11 cellular contexts compared by ENCODE assay signal in the genomic region with DNA sequence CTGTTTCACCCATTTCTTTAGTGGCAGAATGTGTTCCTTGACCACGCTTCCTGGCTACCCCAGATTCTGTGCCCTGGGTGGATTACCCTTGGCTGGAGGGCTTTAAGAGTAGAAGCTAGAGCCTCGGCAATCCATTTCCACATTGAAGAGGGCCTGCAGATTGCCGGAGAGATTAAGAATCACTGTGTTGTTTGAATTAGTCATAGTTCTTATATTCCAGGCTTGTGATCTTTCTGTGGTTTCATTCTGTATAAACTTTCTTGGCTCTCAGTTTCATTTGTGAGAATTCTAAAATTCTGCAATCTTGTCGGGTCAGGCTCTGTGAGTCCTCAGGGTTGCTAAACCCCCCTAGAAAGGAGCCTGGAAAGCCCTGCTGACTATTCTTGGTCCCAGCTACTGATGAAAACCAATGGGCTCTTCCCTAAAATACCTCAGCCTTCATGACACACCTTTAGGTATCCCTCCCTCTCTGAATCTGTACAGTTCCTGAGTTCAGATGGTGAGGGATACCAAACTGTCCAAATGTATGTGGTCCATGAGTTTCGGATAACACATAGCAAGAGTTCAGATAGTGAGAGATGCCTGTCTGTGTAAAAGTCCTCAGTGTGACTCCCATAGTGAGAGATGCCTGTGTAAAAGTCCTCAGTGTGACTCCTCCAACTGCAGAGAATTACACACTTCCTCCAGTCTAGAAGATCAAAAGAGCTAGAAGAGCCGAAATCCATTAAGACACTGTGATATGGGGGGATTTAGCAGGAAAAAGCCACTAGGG. TPM values are rescaled to one million over a fixed set of nuclear protein-coding genes. Genes with fewer than 3 reads are reported as not detected.
DNase-seq lines count a peak whose midpoint lies in the region; ATAC-seq, FAIRE-seq and TF ChIP-seq lines count a peak whose summit lies in the region.
"Had no signal": no experiment of that assay in that cellular context is flagged by ENCODE, and none has a peak within 500 bp of the region (broad histone marks: within the 10 kb centered on the region; RNA-seq: fewer than 3 reads in every experiment).

No MANE protein-coding gene starts in this region.

- no peaks in the 10 kb centered on the region for H3K9me3 ChIP-seq in CD4-positive, alpha-beta T cell (ENCODE audit: control insufficient read depth, low read length)
- H3K9me3 ChIP-seq in K562 (replicated peaks; ENCODE audit: control insufficient read depth, insufficient read depth, low read depth, low read length) (no peaks in the 10 kb centered on the region), heart right ventricle (no peaks in the 10 kb centered on the region)

- no peak for ATAC-seq in CD4-positive, alpha-beta T cell (ENCODE audit: poor library complexity)
- ATAC-seq in K562, result no peak
- no peak for ATAC-seq in natural killer cell treated with Interleukin-12 subunit alpha and Interleukin-12 subunit beta and Interleukin-15 and Interleukin-18, amount 100 ng/mL, for 72 hours
- ATAC-seq in heart right ventricle, result no peak
- ATAC-seq in GM18520 (IDR thresholded peaks at IDR 0.05; ENCODE audit: unreplicated experiment), result no peak

- CTCF ChIA-PET in CD4-positive, alpha-beta T cell (lab: Charles Lee), result interaction anchor here (0.6 kb wide), 2 partner anchors 100 to 198 kb away, joined by 3 read pairs; no protein-coding TSS in a partner anchor
- CTCF ChIA-PET in K562 (lab: Yijun Ruan, JAX; ENCODE audit: low intra/inter-chr PET ratio), result no interaction called here

- no peak for TF ChIP-seq EP300 in K562 (IDR thresholded peaks at IDR 0.05; ENCODE audit: low read length)

- TF ChIP-seq CTCF in CD4-positive, alpha-beta T cell (IDR thresholded peaks at IDR 0.05), result no peak
- TF ChIP-seq CTCF in K562 (IDR thresholded peaks at IDR 0.05 in 2 of 3, conservative IDR thresholded peaks at IDR 0.05 in 1 of 3; ENCODE audit: insufficient read depth in 2 of 3, low read depth in 1 of 3, low read length in 3 of 3), result no peak
- TF ChIP-seq CTCF in heart right ventricle (IDR thresholded peaks at IDR 0.05), result no peak

- DNase-seq in CD4-positive, alpha-beta T cell, result no peak
- DNase-seq in LHCN-M2 (ENCODE audit: low read depth) (peak; percentile 77), K562 (ENCODE audit: extremely low read depth in 1 of 4, low spot score in 3 of 4) (no peak), GDM1 (lab: John Stamatoyannopoulos, UW) (no peak), putamen (ENCODE audit: low spot score) (no peak), heart right ventricle (no peak)
- no peak for DNase-seq in natural killer cell treated with Interleukin-12 subunit alpha and Interleukin-12 subunit beta and Interleukin-15 and Interleukin-18, amount 100 ng/mL, for 72 hours (ENCODE audit: low spot score)
- DNase-seq: activated effector memory CD4-positive, alpha-beta T cell treated with anti-CD3 and anti-CD28 coated beads, Interleukin-2, amount 50 U/mL, for 16 hours; NCI-H187; SHP77 had no signal

- peak overlapping the region; percentile 95 for H3K27ac Mint-ChIP-seq in CD4-positive, alpha-beta T cell
- H3K27ac Mint-ChIP-seq in natural killer cell treated with Interleukin-12 subunit alpha and Interleukin-12 subunit beta and Interleukin-15 and Interleukin-18, amount 100 ng/mL, for 72 hours, result peak overlapping the region; percentile 76 to 83

- peaks cover 64% of the 10 kb centered on the region for H3K4me1 Mint-ChIP-seq in CD4-positive, alpha-beta T cell (ENCODE audit: low read depth)
- H3K4me1 Mint-ChIP-seq in natural killer cell treated with Interleukin-12 subunit alpha and Interleukin-12 subunit beta and Interleukin-15 and Interleukin-18, amount 100 ng/mL, for 72 hours (ENCODE audit: low read depth in 2 of 2), result peaks cover 47 to 50% of the 10 kb centered on the region in 2 donors

- H3K4me2 ChIP-seq in K562 (ENCODE audit: insufficient read depth, low read length), result no peak overlapping the region

- TF ChIP-seq POLR2A in K562 (conservative IDR thresholded peaks at IDR 0.05), result no peak

- TF ChIP-seq RAD21 in K562 (CRISPR knock-in tag; conservative IDR thresholded peaks at IDR 0.05 in 1 of 2, IDR thresholded peaks at IDR 0.05 in 1 of 2), result no peak

- no peak overlapping the region for H3K9ac ChIP-seq in K562 (ENCODE audit: insufficient read depth in 1 of 2, low read depth in 2 of 2, low read length in 2 of 2)

- H3K4me3 Mint-ChIP-seq in CD4-positive, alpha-beta T cell, result peak overlapping the region; percentile 36
- peak overlapping the region; percentile 39 for H3K4me3 Mint-ChIP-seq in natural killer cell treated with Interleukin-12 subunit alpha and Interleukin-12 subunit beta and Interleukin-15 and Interleukin-18, amount 100 ng/mL, for 72 hours

- no peaks in the 10 kb centered on the region for H3K27me3 ChIP-seq in CD4-positive, alpha-beta T cell (ENCODE audit: control insufficient read depth, insufficient read depth, low read length)
- H3K27me3 ChIP-seq in K562 (ENCODE audit: control insufficient read depth in 2 of 2, insufficient read depth in 2 of 2, low read length in 2 of 2) (no peaks in the 10 kb centered on the region), heart right ventricle (no peaks in the 10 kb centered on the region)

- intact Hi-C loops in CD4-positive, alpha-beta T cell (cut with DNase I, micrococcal nuclease), result loop anchor here (5.0 to 10.0 kb wide), 4 partner anchors 42 to 295 kb away; a partner anchor contains a TSS
- intact Hi-C loops in K562 (cut with micrococcal nuclease) (no loop called here), heart right ventricle (cut with DNase I) (loop anchor here in 6 of 10 donors (5.0 to 10.0 kb wide), 6 partner anchors 55 to 107 kb away; a partner anchor contains a TSS)

- peaks cover 66% of the 10 kb centered on the region for H3K36me3 Mint-ChIP-seq in CD4-positive, alpha-beta T cell (ENCODE audit: low read depth)
- peaks cover 25% of the 10 kb centered on the region for H3K36me3 Mint-ChIP-seq in natural killer cell treated with Interleukin-12 subunit alpha and Interleukin-12 subunit beta and Interleukin-15 and Interleukin-18, amount 100 ng/mL, for 72 hours

- no peaks in the 10 kb centered on the region for H3K9me3 Mint-ChIP-seq in CD4-positive, alpha-beta T cell
- no peaks in the 10 kb centered on the region for H3K9me3 Mint-ChIP-seq in natural killer cell treated with Interleukin-12 subunit alpha and Interleukin-12 subunit beta and Interleukin-15 and Interleukin-18, amount 100 ng/mL, for 72 hours

- no peak for FAIRE-seq in K562 (lab: Jason Lieb, UNC)

- H3K4me3 ChIP-seq in K562, result no peak overlapping the region
- no peak overlapping the region for H3K4me3 ChIP-seq in heart right ventricle

- peaks cover 4 to 6% of the 10 kb centered on the region in 2 experiments; a peak in 3 of 5 replicates for H3K4me1 ChIP-seq in K562 (replicated peaks in 1 of 2; ENCODE audit: control insufficient read depth in 2 of 2, insufficient read depth in 2 of 2, low read length in 2 of 2)
- H3K4me1 ChIP-seq in heart right ventricle, result peaks cover 0 to 45% (median 8%) of the 10 kb centered on the region in 9 donors

- POLR2A ChIA-PET in CD4-positive, alpha-beta T cell (lab: Charles Lee), result interaction anchor here (0.6 kb wide), 1 partner anchor 16 kb away, joined by 3 read pairs; no protein-coding TSS in a partner anchor
- POLR2A ChIA-PET in K562 (lab: Yijun Ruan, JAX), result no interaction called here

- in situ Hi-C loops in K562 (cut with MboI), result no loop called here

- no peak overlapping the region for H2AFZ ChIP-seq in K562 (ENCODE audit: low read depth, low read length)

- H3K79me2 ChIP-seq in K562 (ENCODE audit: control insufficient read depth, insufficient read depth, low read length), result no peaks in the 10 kb centered on the region

- BruUV-seq in K562 (replicated peaks; lab: Mats Ljungman, UMichigan), result no TSS peak

- H3K9me1 ChIP-seq in K562 (ENCODE audit: control insufficient read depth, insufficient read depth, low read length), result no peaks in the 10 kb centered on the region

- H3K27ac ChIP-seq in CD4-positive, alpha-beta T cell (ENCODE audit: low read depth, low read length), result no peak overlapping the region
- H3K27ac ChIP-seq in K562 (ENCODE audit: extremely low read depth, low read depth, low read length), result no peak overlapping the region
- H3K27ac ChIP-seq in heart right ventricle, result peak overlapping the region in 2 of 10 donors; percentile 8 to 38

- no peaks in the 10 kb centered on the region for H4K20me1 ChIP-seq in K562 (replicated peaks; ENCODE audit: control insufficient read depth, insufficient read depth, low read length)

- H3K27me3 Mint-ChIP-seq in CD4-positive, alpha-beta T cell, result no peaks in the 10 kb centered on the region
- no peaks in the 10 kb centered on the region for H3K27me3 Mint-ChIP-seq in natural killer cell treated with Interleukin-12 subunit alpha and Interleukin-12 subunit beta and Interleukin-15 and Interleukin-18, amount 100 ng/mL, for 72 hours

- WGBS in K562 (ENCODE audit: insufficient coverage, low coverage, missing lambda C conversion rate), result 36% methylated on average over 5 of the region's 6 CpGs
- WGBS in heart right ventricle, 2 donors, result 73 to 87% methylated on average over 6 of the region's 6 CpGs

- no peaks in the 10 kb centered on the region for H3K36me3 ChIP-seq in K562 (ENCODE audit: control insufficient read depth, insufficient read depth, low read length)
- peaks cover 0 to 40% (median 0%) of the 10 kb centered on the region in 9 donors for H3K36me3 ChIP-seq in heart right ventricle

RNA-seq across cellular contexts. Expression of a gene that starts 4.3 kb away (rescaled TPM):
- total RNA-seq in CD4-positive, alpha-beta T cell, result 100 to 1,000 TPM; 105 TPM
- total RNA-seq in LHCN-M2 (2014; rRNA removed) (16.4 and 18.3 TPM in 2 replicates), K562 (2014; rRNA removed) (4.0 and 4.3 TPM in 2 replicates), K562 (2014; rRNA removed; fragmentation: Illumina TruSeq; extraction: Trizol) (5.3 and 6.3 TPM in 2 replicates), K562 (2015; rRNA removed; fragmentation: Illumina TruSeq; extraction: Trizol) (5.5 and 5.9 TPM in 2 replicates), K562 (2021) (6.0 and 7.3 TPM in 2 replicates), heart right ventricle (10 to 100 TPM; 16.6 to 43.4 (median 19.6) TPM)
- 21.2 TPM for polyA plus RNA-seq in LHCN-M2 (2012)
- total RNA-seq in K562 (2011; cell fraction: chromatin; rRNA removed; ENCODE audit: low replicate concordance), result 5.7 and 12.3 TPM in 2 replicates
- 1.5 and 5.9 TPM in 2 replicates for total RNA-seq in K562 (2011; cell fraction: nucleolus; rRNA removed)
- 9.9 and 10.7 TPM in 2 replicates for total RNA-seq in K562 (2011; cell fraction: nucleoplasm; rRNA removed)
- polyA plus RNA-seq in K562 (2011; rRNA removed) (4.1 and 4.8 TPM in 2 replicates), K562 (2014; fragmentation: Illumina TruSeq; extraction: Trizol) (6.5 and 7.0 TPM in 2 replicates), K562 (2014; fragmentation: Nextera tagmentation; extraction: Ambion mirVana) (1 to 10 TPM; 1.9 to 2.2 TPM), K562 (2014; rRNA removed) (3.7 and 7.0 TPM in 2 replicates), heart right ventricle (10 to 100 TPM; 22.4 to 61.2 TPM)
- 1.7 and 2.3 TPM in 2 replicates for polyA plus RNA-seq in K562 (2011; cell fraction: cytosol; rRNA removed)
- polyA plus RNA-seq in K562 (2011; cell fraction: nucleus; rRNA removed), result 6.7 and 7.3 TPM in 2 replicates
- polyA plus RNA-seq in K562 (2012), result 4.9 and 11.1 TPM in 2 replicates
- polyA minus RNA-seq in K562 (2011; rRNA and poly(A)+ RNA removed), result 1.7 and 4.1 TPM in 2 replicates
- not detected in 2 replicates for polyA minus RNA-seq in K562 (2011; cell fraction: cytosol; rRNA and poly(A)+ RNA removed)
- 2.8 and 4.3 TPM in 2 replicates for polyA minus RNA-seq in K562 (2011; cell fraction: nucleus; rRNA and poly(A)+ RNA removed)
- total RNA-seq in natural killer cell treated with Interleukin-12 subunit alpha and Interleukin-12 subunit beta and Interleukin-15 and Interleukin-18, amount 100 ng/mL, for 72 hours, result 10 to 100 TPM; 58.2 to 78.2 TPM

RNA-seq across cellular contexts. Expression of a gene that starts 56.0 kb away (rescaled TPM):
- total RNA-seq in CD4-positive, alpha-beta T cell, result 10 to 100 TPM; 10.8 to 11.5 TPM
- total RNA-seq in LHCN-M2 (2014; rRNA removed) (5.9 and 6.2 TPM in 2 replicates), K562 (2014; rRNA removed) (4.0 TPM in 2 replicates), K562 (2014; rRNA removed; fragmentation: Illumina TruSeq; extraction: Trizol) (8.9 and 9.3 TPM in 2 replicates), K562 (2015; rRNA removed; fragmentation: Illumina TruSeq; extraction: Trizol) (7.5 and 8.6 TPM in 2 replicates), K562 (2021) (6.1 and 6.8 TPM in 2 replicates), heart right ventricle (10 to 100 TPM; 11.4 to 18.2 (median 13.8) TPM)
- 1.3 TPM for polyA plus RNA-seq in LHCN-M2 (2012)
- total RNA-seq in K562 (2011; cell fraction: chromatin; rRNA removed; ENCODE audit: low replicate concordance), result 5.7 and 18.5 TPM in 2 replicates
- total RNA-seq in K562 (2011; cell fraction: nucleolus; rRNA removed), result 5.1 and 7.0 TPM in 2 replicates
- total RNA-seq in K562 (2011; cell fraction: nucleoplasm; rRNA removed), result 7.9 and 14.0 TPM in 2 replicates
- polyA plus RNA-seq in K562 (2011; rRNA removed) (6.7 and 9.0 TPM in 2 replicates), K562 (2014; fragmentation: Illumina TruSeq; extraction: Trizol) (6.6 and 8.0 TPM in 2 replicates), K562 (2014; fragmentation: Nextera tagmentation; extraction: Ambion mirVana) (1 to 10 TPM; 1.0 to 1.6 TPM), K562 (2014; rRNA removed) (5.1 and 5.5 TPM in 2 replicates), heart right ventricle (1 to 10 TPM; 3.8 to 4.9 TPM)
- polyA plus RNA-seq in K562 (2011; cell fraction: cytosol; rRNA removed), result 1.2 and 2.5 TPM in 2 replicates
- polyA plus RNA-seq in K562 (2011; cell fraction: nucleus; rRNA removed), result 5.6 and 6.1 TPM in 2 replicates
- polyA plus RNA-seq in K562 (2012), result 4.8 and 4.9 TPM in 2 replicates
- 8.8 and 10.6 TPM in 2 replicates for polyA minus RNA-seq in K562 (2011; rRNA and poly(A)+ RNA removed)
- polyA minus RNA-seq in K562 (2011; cell fraction: cytosol; rRNA and poly(A)+ RNA removed), result 2.8 and 3.5 TPM in 2 replicates
- 6.3 and 10.1 TPM in 2 replicates for polyA minus RNA-seq in K562 (2011; cell fraction: nucleus; rRNA and poly(A)+ RNA removed)
- total RNA-seq in natural killer cell treated with Interleukin-12 subunit alpha and Interleukin-12 subunit beta and Interleukin-15 and Interleukin-18, amount 100 ng/mL, for 72 hours, result 10 to 100 TPM in 1 of 2 donors, 1 to 10 TPM in 1; 9.8 to 14.0 TPM

RNA-seq across cellular contexts. Expression of a gene that starts 56.2 kb away (rescaled TPM):
- 1 to 10 TPM; 1.9 to 2.5 TPM for total RNA-seq in CD4-positive, alpha-beta T cell
- total RNA-seq in LHCN-M2 (2014; rRNA removed) (8.2 and 8.4 TPM in 2 replicates), K562 (2014; rRNA removed) (1.1 and 1.3 TPM in 2 replicates), K562 (2014; rRNA removed; fragmentation: Illumina TruSeq; extraction: Trizol) (2.5 and 2.6 TPM in 2 replicates), K562 (2015; rRNA removed; fragmentation: Illumina TruSeq; extraction: Trizol) (2.6 and 2.8 TPM in 2 replicates), K562 (2021) (1.4 and 1.5 TPM in 2 replicates), heart right ventricle (10 to 100 TPM; 13.8 to 33.2 (median 17.9) TPM)
- polyA plus RNA-seq in LHCN-M2 (2012), result 3.9 TPM
- 1.2 and 3.4 TPM in 2 replicates for total RNA-seq in K562 (2011; cell fraction: chromatin; rRNA removed; ENCODE audit: low replicate concordance)
- total RNA-seq in K562 (2011; cell fraction: nucleolus; rRNA removed), result 0.50 and 0.92 TPM in 2 replicates
- 1.1 and 1.2 TPM in 2 replicates for total RNA-seq in K562 (2011; cell fraction: nucleoplasm; rRNA removed)
- polyA plus RNA-seq in K562 (2011; rRNA removed) (0.74 and 4.2 TPM in 2 replicates), K562 (2014; fragmentation: Illumina TruSeq; extraction: Trizol) (2.1 and 2.9 TPM in 2 replicates), K562 (2014; fragmentation: Nextera tagmentation; extraction: Ambion mirVana) (1 to 10 TPM; 2.9 to 3.0 TPM), K562 (2014; rRNA removed) (1.7 and 2.2 TPM in 2 replicates), heart right ventricle (1 to 10 TPM; 7.1 to 9.7 TPM)
- 0.44 and 1.1 TPM in 2 replicates for polyA plus RNA-seq in K562 (2011; cell fraction: cytosol; rRNA removed)
- polyA plus RNA-seq in K562 (2011; cell fraction: nucleus; rRNA removed), result 0.37 and 1.4 TPM in 2 replicates
- 0.79 and 1.6 TPM in 2 replicates for polyA plus RNA-seq in K562 (2012)
- polyA minus RNA-seq in K562 (2011; rRNA and poly(A)+ RNA removed), result 0.72 and 2.5 TPM in 2 replicates
- polyA minus RNA-seq in K562 (2011; cell fraction: cytosol; rRNA and poly(A)+ RNA removed), result 1.2 TPM in 1 of 2 replicates, not detected in the other
- polyA minus RNA-seq in K562 (2011; cell fraction: nucleus; rRNA and poly(A)+ RNA removed), result 0.11 and 1.2 TPM in 2 replicates
- total RNA-seq in natural killer cell treated with Interleukin-12 subunit alpha and Interleukin-12 subunit beta and Interleukin-15 and Interleukin-18, amount 100 ng/mL, for 72 hours, result 1 to 10 TPM; 6.4 to 8.1 TPM
